Comparison of ENCODE assay signal across 13 cellular contexts in the genomic region with DNA sequence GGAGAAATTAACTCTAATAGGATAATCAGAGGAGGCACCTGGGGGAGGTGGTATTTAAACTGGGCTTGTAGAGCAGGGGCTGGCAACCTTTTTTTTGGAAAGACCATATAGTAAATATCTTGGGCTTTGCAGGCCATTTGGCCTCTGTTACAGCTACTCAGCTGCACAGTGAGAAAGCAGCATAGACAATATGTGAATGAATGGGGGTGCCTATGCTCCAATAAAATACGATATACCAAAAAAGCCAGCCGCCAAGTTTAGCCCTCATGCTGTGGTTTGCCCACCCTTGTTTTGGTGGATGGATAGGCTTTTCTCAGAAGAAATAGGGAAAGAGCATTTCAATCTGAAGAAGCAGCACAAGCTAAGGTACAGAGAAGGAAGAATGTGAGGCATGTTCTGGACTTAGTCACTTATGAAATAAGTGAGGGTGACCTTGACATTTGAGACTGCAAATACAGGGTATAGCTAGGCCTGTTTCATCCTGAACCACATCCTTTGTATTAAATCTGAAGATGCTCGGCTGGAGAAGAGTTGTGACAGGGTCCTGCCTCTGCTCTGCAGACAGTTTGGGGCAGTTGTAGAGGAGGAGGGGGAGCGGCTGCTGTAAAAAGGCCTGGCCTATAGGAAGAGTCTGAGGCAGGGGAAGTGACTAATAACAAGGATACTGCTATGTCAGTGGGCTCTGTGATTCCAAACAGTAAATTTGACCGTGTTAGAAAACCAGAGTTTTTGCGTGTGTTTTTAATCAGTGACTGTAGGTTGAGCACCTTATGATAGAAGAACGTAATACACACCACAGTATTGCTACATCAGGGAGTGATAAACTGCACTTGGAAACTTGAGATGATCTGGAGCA.
DNase-seq lines count a peak whose midpoint lies in the region; ATAC-seq, FAIRE-seq and TF ChIP-seq lines count a peak whose summit lies in the region.
"Had no signal": no experiment of that assay in that cellular context is flagged by ENCODE, and none has a peak within 500 bp of the region (broad histone marks: within the 10 kb centered on the region; RNA-seq: fewer than 3 reads in every experiment).

No MANE protein-coding gene starts in this region.

- H4K8ac ChIP-seq in neuronal stem cell (ENCODE audit: low read depth, low read length): no peak overlapping the region

- no peak for TF ChIP-seq POLR2A in HepG2 (IDR thresholded peaks at IDR 0.05; ENCODE audit: insufficient read depth in 1 of 2, low read depth in 2 of 2, low read length in 2 of 2)
- no peak for TF ChIP-seq POLR2A in right lobe of liver (IDR thresholded peaks at IDR 0.05)

- no peak overlapping the region for H2AFZ ChIP-seq in HepG2 (ENCODE audit: low read length)
- no peak overlapping the region for H2AFZ ChIP-seq in neuronal stem cell (ENCODE audit: low read length)

- TF ChIP-seq EP300 in HepG2 (IDR thresholded peaks at IDR 0.05; ENCODE audit: low read depth in 2 of 2, low read length in 2 of 2) (peak in 1 of 2 experiments; percentile 51; a peak in 2 of 4 replicates), HepG2 (CRISPR knock-in tag; IDR thresholded peaks at IDR 0.05; ENCODE audit: borderline replicate concordance) (no peak)

- ATAC-seq in HepG2: peak; percentile 85
- ATAC-seq in right lobe of liver: no peak
- ATAC-seq: K562 had no signal

- no peak overlapping the region for H3K23ac ChIP-seq in neuronal stem cell (ENCODE audit: low read depth, low read length, poor library complexity)

- POLR2A ChIA-PET in HepG2 (lab: Yijun Ruan, JAX): interaction anchor here (1.7 kb wide), 1 partner anchor 18 kb away, joined by 6 read pairs; no protein-coding TSS in a partner anchor

- peak; percentile 39 for FAIRE-seq in HepG2 (lab: Jason Lieb, UNC)
- FAIRE-seq: K562 had no signal

- H3K4me2 ChIP-seq in HepG2 (ENCODE audit: low read depth, low read length) (peak overlapping the region; percentile 21), neuronal stem cell (ENCODE audit: insufficient read depth, low read length, poor library complexity, severe bottlenecking) (no peak overlapping the region)

- TF ChIP-seq CTCF in HepG2 (CRISPR knock-in tag; IDR thresholded peaks at IDR 0.05): no peak
- no peak for TF ChIP-seq CTCF in right lobe of liver (IDR thresholded peaks at IDR 0.05)
- TF ChIP-seq CTCF in astrocyte of the spinal cord (IDR thresholded peaks at IDR 0.05; ENCODE audit: low read depth, low read length): no peak

- CTCF ChIA-PET in HepG2 (lab: Yijun Ruan, JAX; ENCODE audit: low intra/inter-chr PET ratio, low total read pairs): no interaction called here

- no peak overlapping the region for H3K4me3 ChIP-seq in HepG2 (replicated peaks in 1 of 3; ENCODE audit: insufficient read depth in 1 of 3, low read depth in 2 of 3, low read length in 3 of 3)
- H3K4me3 ChIP-seq in right lobe of liver: no peak overlapping the region
- H3K4me3 ChIP-seq in astrocyte of the spinal cord (ENCODE audit: low read depth, low read length): no peak overlapping the region
- no peak overlapping the region for H3K4me3 ChIP-seq in neuronal stem cell (ENCODE audit: low read length in 2 of 2)
- H3K4me3 ChIP-seq: BLaER1 treated with 17β-estradiol and CSF1 and Interleukin-3, amounts not matched to agents 10 nM and 100 nM; K562 had no signal

- H2BK5ac ChIP-seq in neuronal stem cell (ENCODE audit: low read length): no peak overlapping the region

- H3K9ac ChIP-seq in HepG2 (ENCODE audit: insufficient read depth, low read depth, low read length) (no peak overlapping the region), neuronal stem cell (ENCODE audit: low read depth, low read length, poor library complexity) (no peak overlapping the region)
- H3K9ac ChIP-seq: BLaER1 treated with 17β-estradiol and CSF1 and Interleukin-3, amounts not matched to agents 10 nM and 100 nM had no signal

- peaks cover 0 to 1% of the 10 kb centered on the region in 2 experiments; a peak in 2 of 5 replicates for H3K27me3 ChIP-seq in HepG2 (ENCODE audit: control insufficient read depth in 1 of 2, insufficient read depth in 2 of 2, low read length in 2 of 2)
- no peaks in the 10 kb centered on the region for H3K27me3 ChIP-seq in right lobe of liver
- no peaks in the 10 kb centered on the region for H3K27me3 ChIP-seq in neuronal stem cell (ENCODE audit: control insufficient read depth in 3 of 3, insufficient read depth in 3 of 3, low read depth in 1 of 3, low read length in 3 of 3)
- H3K27me3 ChIP-seq: BLaER1 treated with 17β-estradiol and CSF1 and Interleukin-3, amounts not matched to agents 10 nM and 100 nM had no signal

- intact Hi-C loops in HepG2 (cut with micrococcal nuclease; ENCODE audit: unreplicated experiment) (no loop called here), right lobe of liver (cut with DNase I) (no loop called here)

- H3K4ac ChIP-seq in neuronal stem cell (ENCODE audit: low read length): no peak overlapping the region

- in situ Hi-C loops in HepG2 (cut with HindIII; ENCODE audit: extremely low pct_ligation_motif_present, low pct_unique_long_range_greater_than_20kb): no loop called here
- in situ Hi-C loops in astrocyte of the spinal cord (cut with HindIII; ENCODE audit: low sequenced_read_pairs): no loop called here
- in situ Hi-C loops in KBM-7 (cut with MboI; ENCODE audit: low pct_unique_long_range_greater_than_20kb, low sequenced_read_pairs): no loop called here

- no peak overlapping the region for H3K14ac ChIP-seq in neuronal stem cell (ENCODE audit: low read length)

- 26% methylated on average over 7 of the region's 7 CpGs for WGBS in HepG2 (ENCODE audit: low lambda C conversion rate)
- whole genome bisulfite sequencing in right lobe of liver (ENCODE audit: insufficient coverage, low coverage, low lambda C conversion rate, missing lambda C conversion rate): 54% methylated on average over 7 of the region's 7 CpGs
- no CpG with 5 or more reads among the region's 7 CpGs for WGBS in neuronal stem cell (ENCODE audit: extremely low coverage in 2 of 2, insufficient read length in 2 of 2, insufficient replicate concordance in 1 of 2), 2 donors

- no peak overlapping the region for H2BK120ac ChIP-seq in neuronal stem cell (ENCODE audit: low read depth, low read length)

- no peaks in the 10 kb centered on the region for H4K20me1 ChIP-seq in HepG2 (ENCODE audit: insufficient read depth, low read length)
- H4K20me1 ChIP-seq: BLaER1 treated with 17β-estradiol and CSF1 and Interleukin-3, amounts not matched to agents 10 nM and 100 nM had no signal

- no peak overlapping the region for H3K27ac ChIP-seq in HepG2 (ENCODE audit: extremely low read length, insufficient read depth, low read length)
- no peak overlapping the region for H3K27ac ChIP-seq in right lobe of liver
- H3K27ac ChIP-seq in neuronal stem cell (replicated peaks; ENCODE audit: low read length): no peak overlapping the region
- H3K27ac ChIP-seq: BLaER1 treated with 17β-estradiol and CSF1 and Interleukin-3, amounts not matched to agents 10 nM and 100 nM had no signal

- no peak overlapping the region for H4K91ac ChIP-seq in neuronal stem cell (ENCODE audit: low read depth, low read length, poor library complexity)

- TF ChIP-seq RAD21 in HepG2 (CRISPR knock-in tag; IDR thresholded peaks at IDR 0.05): no peak

- no peaks in the 10 kb centered on the region for H3K9me3 ChIP-seq in HepG2 (ENCODE audit: low read length)
- no peaks in the 10 kb centered on the region for H3K9me3 ChIP-seq in right lobe of liver
- no peaks in the 10 kb centered on the region for H3K9me3 ChIP-seq in neuronal stem cell (replicated peaks in 1 of 2; ENCODE audit: control insufficient read depth in 2 of 2, insufficient read depth in 1 of 2, low read depth in 1 of 2, low read length in 2 of 2)
- H3K9me3 ChIP-seq: BLaER1 treated with 17β-estradiol and CSF1 and Interleukin-3, amounts not matched to agents 10 nM and 100 nM had no signal

- peaks cover 52% of the 10 kb centered on the region for H3K4me1 ChIP-seq in HepG2 (ENCODE audit: insufficient read depth, low read length)
- H3K4me1 ChIP-seq in right lobe of liver: peaks cover 0 to 22% (median 10%) of the 10 kb centered on the region in 4 donors
- H3K4me1 ChIP-seq in neuronal stem cell (ENCODE audit: control insufficient read depth in 2 of 2, insufficient read depth in 1 of 2, low read depth in 1 of 2, low read length in 2 of 2): peaks cover 0 to 2% of the 10 kb centered on the region in 2 donors

- H3K79me2 ChIP-seq in HepG2 (ENCODE audit: insufficient read depth, low read length): no peaks in the 10 kb centered on the region

- H3K79me1 ChIP-seq in neuronal stem cell (ENCODE audit: low read depth, low read length): no peaks in the 10 kb centered on the region

- no peaks in the 10 kb centered on the region for H3K36me3 ChIP-seq in HepG2 (replicated peaks in 1 of 2; ENCODE audit: control insufficient read depth in 1 of 2, insufficient read depth in 2 of 2, low read length in 2 of 2)
- H3K36me3 ChIP-seq in right lobe of liver: no peaks in the 10 kb centered on the region
- H3K36me3 ChIP-seq in neuronal stem cell (replicated peaks in 1 of 2; ENCODE audit: control insufficient read depth in 2 of 2, insufficient read depth in 2 of 2, low read length in 2 of 2): no peaks in the 10 kb centered on the region
- H3K36me3 ChIP-seq: BLaER1 treated with 17β-estradiol and CSF1 and Interleukin-3, amounts not matched to agents 10 nM and 100 nM had no signal

- no peak overlapping the region for H2BK12ac ChIP-seq in neuronal stem cell (ENCODE audit: low read length)

- no peak overlapping the region for H3K18ac ChIP-seq in neuronal stem cell (ENCODE audit: low read length)

- DNase-seq in HepG2 (ENCODE audit: low spot score) (peak; percentile 40), right lobe of liver (no peak), astrocyte of the spinal cord (ENCODE audit: low read depth, low spot score) (peak; percentile 31), iris pigment epithelial cell (ENCODE audit: low read depth) (peak; percentile 70), neuronal stem cell (ENCODE audit: low spot score) (no peak), AG20443 (ENCODE audit: low spot score) (no peak), nucleus accumbens (lab: John Stamatoyannopoulos, UW) (no peak), KBM-7 (no peak)
- DNase-seq: activated CD8-positive, alpha-beta memory T cell treated with anti-CD3 and anti-CD28 coated beads, Interleukin-2, amount 50 U/mL, for 4 hours; naive B cell; stimulated activated CD4-positive, alpha-beta T cell treated with anti-CD3 and anti-CD28 coated beads, Interleukin-15, amount 100 ng/mL, for 24 hours had no signal

- BruUV-seq in HepG2 (replicated peaks; lab: Mats Ljungman, UMichigan): no TSS peak

- H2BK15ac ChIP-seq in neuronal stem cell (ENCODE audit: low read length): no peak overlapping the region

- H2AK5ac ChIP-seq in neuronal stem cell (ENCODE audit: low read depth, low read length): no peak overlapping the region

TF ChIP-seq in HepG2, 621 proteins besides CTCF, POLR2A, EP300 and RAD21 (continues in another document):
- TF ChIP-seq ZFP36L1 (CRISPR knock-in tag; IDR thresholded peaks at IDR 0.05) (no peak), ZFP90 (CRISPR knock-in tag; IDR thresholded peaks at IDR 0.05; ENCODE audit: borderline replicate concordance) (no peak), ELF3 (CRISPR knock-in tag; IDR thresholded peaks at IDR 0.05) (no peak)

Comparison
In these comparisons a context has a peak if more than half of its experiments do, and no peak if none do; other contexts are left out.
1. DNase-seq: peak in HepG2 (single experiment), astrocyte of the spinal cord (single experiment) and iris pigment epithelial cell (single experiment); none in right lobe of liver (0 of 3), neuronal stem cell (single experiment), AG20443 (single experiment), nucleus accumbens (0 of 56) and KBM-7 (single experiment).